36 cellular contexts compared by ENCODE assay signal in genomic region chr16:79004281-79004680, GRCh38.
"Had no signal": no experiment of that assay in that cellular context is flagged by ENCODE, and none has a peak within 500 bp of the region (broad histone marks: within the 10 kb centered on the region; RNA-seq: fewer than 3 reads in every experiment).

No MANE protein-coding gene starts in this region.

- H3K4me3 Mint-ChIP-seq: activated B cell treated with CpG ODN at 0.5 μM for 24 hours; activated CD4-positive, alpha-beta memory T cell treated with anti-CD3 and anti-CD28 coated beads, Interleukin-2, amount 10 ng/mL, durations not matched to agents 7 days and 5 days; activated naive CD4-positive, alpha-beta T cell treated with anti-CD3 and anti-CD28 coated beads, Interleukin-2, amount 50 U/mL, for 24 hours; activated naive CD8-positive, alpha-beta T cell treated with anti-CD3 and anti-CD28 coated beads, Interleukin-2, amount 10 ng/mL, durations not matched to agents 7 days and 5 days; activated T-cell treated with anti-CD3 and anti-CD28 coated beads, Interleukin-2, amount 50 U/mL, for 72 hours had no signal

- H3K4me1 Mint-ChIP-seq: activated B cell treated with CpG ODN at 0.5 μM for 24 hours; activated naive CD4-positive, alpha-beta T cell treated with anti-CD3 and anti-CD28 coated beads, Interleukin-2, amount 50 U/mL, for 24 hours; activated naive CD8-positive, alpha-beta T cell treated with anti-CD3 and anti-CD28 coated beads, Interleukin-2, amount 10 ng/mL, durations not matched to agents 7 days and 5 days had no signal

- ATAC-seq: activated T-cell treated with anti-CD3 and anti-CD28 coated beads, Interleukin-2, amount 50 U/mL, for 72 hours; body of pancreas; PC-3; Right ventricle myocardium inferior had no signal

- H3K27ac Mint-ChIP-seq: activated B cell treated with CpG ODN at 0.5 μM for 24 hours; activated CD4-positive, alpha-beta memory T cell treated with anti-CD3 and anti-CD28 coated beads, Interleukin-2, amount 10 ng/mL, durations not matched to agents 7 days and 5 days; activated naive CD4-positive, alpha-beta T cell treated with anti-CD3 and anti-CD28 coated beads, Interleukin-2, amount 50 U/mL, for 24 hours; activated T-cell treated with anti-CD3 and anti-CD28 coated beads, Interleukin-2, amount 50 U/mL, for 72 hours; activated T-helper 2 cell treated with anti-CD3 and anti-CD28 coated beads, Interferon-gamma antibody, Interleukin-2, Interleukin-4, amounts not matched to agents 10 μg/mL and 5 μg/mL and 100 μg/mL, durations not matched to agents 14 hours and 24 hours and 36 hours had no signal

- H3K9me3 Mint-ChIP-seq: activated B cell treated with CpG ODN at 0.5 μM for 24 hours; activated naive CD4-positive, alpha-beta T cell treated with anti-CD3 and anti-CD28 coated beads, Interleukin-2, amount 50 U/mL, for 24 hours; activated T-helper 2 cell treated with anti-CD3 and anti-CD28 coated beads, Interferon-gamma antibody, Interleukin-2, Interleukin-4, amounts not matched to agents 10 μg/mL and 5 μg/mL and 100 μg/mL, durations not matched to agents 14 hours and 24 hours and 36 hours had no signal

- H3K27me3 ChIP-seq: ascending aorta, body of pancreas, MG63, Peyer's patch had no signal

- DNase-seq: activated B cell treated with CpG ODN at 0.5 μM for 24 hours; activated CD4-positive, alpha-beta memory T cell treated with anti-CD3 and anti-CD28 coated beads, Interleukin-2, amount 10 ng/mL, durations not matched to agents 7 days and 5 days; activated CD4-positive, alpha-beta T cell treated with anti-CD3 and anti-CD28 coated beads for 4 hours; activated CD4-positive, CD25-positive, alpha-beta regulatory T cell treated with anti-CD3 and anti-CD28 coated beads, Interleukin-2, amount 50 U/mL, for 72 hours; activated gamma-delta T cell; activated naive CD4-positive, alpha-beta T cell treated with Interleukin-2 at 50 U/mL for 16 hours; activated naive CD8-positive, alpha-beta T cell treated with anti-CD3 and anti-CD28 coated beads, Interleukin-2, amount 10 ng/mL, durations not matched to agents 7 days and 5 days; activated T-cell treated with anti-CD3 and anti-CD28 coated beads, Interleukin-2, amount 50 U/mL, for 1 hour; activated T-cell treated with anti-CD3 and anti-CD28 coated beads, Interleukin-2, amount 50 U/mL, for 72 hours; body of pancreas; cerebellar nuclear complex; Karpas-422; MG63; NCI-H1048; NCI-H1105 treated with DMSO at 0.1 percent for 48 hours; NCI-H1436; NCI-H1694 treated with DMSO at 0.1 percent for 48 hours; NCI-H2029 treated with DMSO at 0.1 percent for 48 hours; NCI-H2107; NCI-H2171; NCI-H510A; NCI-H526; NCI-H748 treated with DMSO at 0.1 percent for 48 hours; NK-92 treated with Interleukin-12 subunit alpha and Interleukin-12 subunit beta, amount 100 ng/mL, for 24 hours; PC-3; Peyer's patch; SW 1271; T-helper 1 cell; T-helper 2 cell; T-helper 9 cell had no signal

- H3K36me3 ChIP-seq: ascending aorta, MG63, Peyer's patch had no signal

- H3K4me3 ChIP-seq: ascending aorta, body of pancreas, MG63, Peyer's patch had no signal

- H3K27ac ChIP-seq: ascending aorta, body of pancreas, Peyer's patch, RWPE1, VCaP had no signal

- H3K36me3 Mint-ChIP-seq: activated naive CD4-positive, alpha-beta T cell treated with anti-CD3 and anti-CD28 coated beads, Interleukin-2, amount 50 U/mL, for 24 hours; activated naive CD8-positive, alpha-beta T cell treated with anti-CD3 and anti-CD28 coated beads, Interleukin-2, amount 10 ng/mL, durations not matched to agents 7 days and 5 days had no signal

- H3K4me1 ChIP-seq: ascending aorta, body of pancreas, Peyer's patch had no signal

- H3K27me3 Mint-ChIP-seq: activated B cell treated with CpG ODN at 0.5 μM for 24 hours; activated CD4-positive, alpha-beta memory T cell treated with anti-CD3 and anti-CD28 coated beads, Interleukin-2, amount 10 ng/mL, durations not matched to agents 7 days and 5 days; activated naive CD4-positive, alpha-beta T cell treated with anti-CD3 and anti-CD28 coated beads, Interleukin-2, amount 50 U/mL, for 24 hours; activated naive CD8-positive, alpha-beta T cell treated with anti-CD3 and anti-CD28 coated beads, Interleukin-2, amount 10 ng/mL, durations not matched to agents 7 days and 5 days had no signal

- H3K9me3 ChIP-seq: ascending aorta, body of pancreas, MG63, Peyer's patch had no signal
